ENCODE assay signal across 8 cellular contexts in genomic region chr6:144482142-144482541, GRCh38.
DNase-seq lines count a peak whose midpoint lies in the region; ATAC-seq lines count a peak whose summit lies in the region.

No MANE protein-coding gene starts in this region.

- peaks cover 4% of the 10 kb centered on the region for H3K36me3 ChIP-seq in mesendoderm (ENCODE audit: control insufficient read depth, insufficient read depth, low read length)

- H4K8ac ChIP-seq in mesendoderm (ENCODE audit: low read depth, low read length): no peak overlapping the region

- no peak overlapping the region for H4K5ac ChIP-seq in mesendoderm (ENCODE audit: low read length)

- no peak overlapping the region for H3K4me3 Mint-ChIP-seq in activated CD4-positive, alpha-beta memory T cell treated with anti-CD3 and anti-CD28 coated beads for 36 hours

- no peak overlapping the region for H2BK120ac ChIP-seq in mesendoderm (ENCODE audit: low read depth, low read length)

- H3K9me3 Mint-ChIP-seq in activated CD4-positive, alpha-beta memory T cell treated with anti-CD3 and anti-CD28 coated beads for 36 hours: no peaks in the 10 kb centered on the region

- H2BK15ac ChIP-seq in mesendoderm (replicated peaks; ENCODE audit: low read depth): no peak overlapping the region

- no peak overlapping the region for H3K23ac ChIP-seq in mesendoderm (ENCODE audit: low read length)

- H3K79me2 ChIP-seq in mesendoderm (ENCODE audit: control insufficient read depth, insufficient read depth, low read length): no peaks in the 10 kb centered on the region

- H3K18ac ChIP-seq in mesendoderm (ENCODE audit: low read length): no peak overlapping the region

- no peak overlapping the region for H3K4ac ChIP-seq in mesendoderm (ENCODE audit: low read depth, low read length)

- DNase-seq in AG08395 (ENCODE audit: low spot score): peak; percentile 80
- peak; percentile 73 for DNase-seq in NCI-H748 (lab: John Stamatoyannopoulos, UW; ENCODE audit: unreplicated experiment)
- peak; percentile 83 for DNase-seq in activated CD4-positive, alpha-beta memory T cell treated with anti-CD3 and anti-CD28 coated beads for 36 hours
- peak; percentile 46 for DNase-seq in effector CD8-positive, alpha-beta T cell (lab: John Stamatoyannopoulos, UW)
- DNase-seq in mesendoderm: peak; percentile 84
- DNase-seq in stimulated activated CD8-positive, alpha-beta memory T cell treated with anti-CD3 and anti-CD28 coated beads, Interleukin-4, amount 100 ng/mL, for 24 hours (ENCODE audit: low read depth): peak; percentile 60

- no peak overlapping the region for H3K27ac Mint-ChIP-seq in activated CD4-positive, alpha-beta memory T cell treated with anti-CD3 and anti-CD28 coated beads for 36 hours

- H3K4me3 ChIP-seq in mesendoderm (ENCODE audit: low read length): no peak overlapping the region

- H3K36me3 Mint-ChIP-seq in activated CD4-positive, alpha-beta memory T cell treated with anti-CD3 and anti-CD28 coated beads for 36 hours: peaks cover 17% of the 10 kb centered on the region

- no peak overlapping the region for H3K9ac ChIP-seq in mesendoderm (ENCODE audit: low read length)

- no peaks in the 10 kb centered on the region for H3K4me1 ChIP-seq in mesendoderm (ENCODE audit: control insufficient read depth, low read depth, low read length)

- no peak overlapping the region for H2AK5ac ChIP-seq in mesendoderm (ENCODE audit: low read length)

- no peak overlapping the region for H2BK5ac ChIP-seq in mesendoderm (ENCODE audit: low read length)

- peaks cover 10% of the 10 kb centered on the region for H3K4me1 Mint-ChIP-seq in activated CD4-positive, alpha-beta memory T cell treated with anti-CD3 and anti-CD28 coated beads for 36 hours (ENCODE audit: low read depth)

- no peaks in the 10 kb centered on the region for H3K27me3 ChIP-seq in mesendoderm (ENCODE audit: insufficient read depth, low read length, poor library complexity)

- H3K27me3 Mint-ChIP-seq in activated CD4-positive, alpha-beta memory T cell treated with anti-CD3 and anti-CD28 coated beads for 36 hours: no peaks in the 10 kb centered on the region

- H3K4me2 ChIP-seq in mesendoderm (ENCODE audit: low read length): no peak overlapping the region

- ATAC-seq in GM18519 (IDR thresholded peaks at IDR 0.05; ENCODE audit: low FRiP score, unreplicated experiment) (peak; percentile 72), HG03196 (IDR thresholded peaks at IDR 0.05; ENCODE audit: unreplicated experiment) (peak; percentile 80)

- no CpG with 5 or more reads among the region's 4 CpGs for WGBS in mesendoderm (ENCODE audit: extremely low coverage, insufficient coverage, low lambda C conversion rate)

- POLR2A ChIA-PET in activated CD4-positive, alpha-beta memory T cell treated with anti-CD3 and anti-CD28 coated beads for 36 hours (lab: Charles Lee): no interaction called here

- H3K27ac ChIP-seq in mesendoderm (ENCODE audit: low read depth, low read length): no peak overlapping the region

- no peaks in the 10 kb centered on the region for H3K79me1 ChIP-seq in mesendoderm (ENCODE audit: low read length)

- intact Hi-C loops in activated CD4-positive, alpha-beta memory T cell treated with anti-CD3 and anti-CD28 coated beads for 36 hours (cut with micrococcal nuclease): loop anchor here (1.0 to 2.0 kb wide), 4 partner anchors 198 to 377 kb away; no protein-coding TSS in a partner anchor

- CTCF ChIA-PET in activated CD4-positive, alpha-beta memory T cell treated with anti-CD3 and anti-CD28 coated beads for 36 hours (lab: Charles Lee): interaction anchor here (0.7 to 3.8 kb wide), 34 partner anchors 8 to 523 kb away, joined by 3 to 38 read pairs (median 4); partner anchors contain the start of gene UTRN

- no peak overlapping the region for H3K56ac ChIP-seq in mesendoderm (ENCODE audit: low read length)
